ENCODE assay signal across 11 cellular contexts in genomic region chr1:237296861-237297260, GRCh38.
"Had no signal": no experiment of that assay in that cellular context is flagged by ENCODE, and none has a peak within 500 bp of the region (broad histone marks: within the 10 kb centered on the region; RNA-seq: fewer than 3 reads in every experiment).

No MANE protein-coding gene starts in this region.

- H3K4me3 ChIP-seq: GM23248, GM23338, HAP-1 had no signal

- H3K9ac ChIP-seq: GM23248 had no signal

- H3K9me3 ChIP-seq: HAP-1 had no signal

- H3K4me1 ChIP-seq: HAP-1 had no signal

- ATAC-seq: GM23338, HCT116 had no signal

- H3K4me2 ChIP-seq: GM23338 had no signal

- H3K36me3 ChIP-seq: HAP-1 had no signal

- H3K27ac ChIP-seq: GM23248 had no signal

- H2AFZ ChIP-seq: GM23248, GM23338 had no signal

- FAIRE-seq: H1, H54 had no signal

- DNase-seq: GM23248, GOT3, H7, H9, HCEC 1CT, HFFc6 had no signal
